ENCODE assay signal across 22 cellular contexts in genomic region chr2:1767939-1768691, GRCh38. TPM values are rescaled to one million over a fixed set of nuclear protein-coding genes. Genes with fewer than 3 reads are reported as not detected.
A peak's percentile ranks its signal among the peaks of the same experiment; 100 is the strongest.
DNase-seq lines count a peak whose midpoint lies in the region; ATAC-seq and TF ChIP-seq lines count a peak whose summit lies in the region.
"Had no signal": no experiment of that assay in that cellular context is flagged by ENCODE, and none has a peak within 500 bp of the region (broad histone marks: within the 10 kb centered on the region; RNA-seq: fewer than 3 reads in every experiment).

No MANE protein-coding gene starts in this region.

- WGBS in suprapubic skin = 94% methylated on average over 23 of the region's 23 CpGs

- H3K4me1 Mint-ChIP-seq in GM23338 = peaks cover 40% of the 10 kb centered on the region
- H3K4me1 Mint-ChIP-seq in naive thymus-derived CD4-positive, alpha-beta T cell = peaks cover 0 to 3% (median 0%) of the 10 kb centered on the region in 7 donors
- H3K4me1 Mint-ChIP-seq: B cell; CD4-positive, CD25-positive, alpha-beta regulatory T cell had no signal

- H3K4me2 ChIP-seq in GM23338 (no peak overlapping the region), OCI-LY3 (ENCODE audit: low read length) (peak overlapping the region; percentile 54), PC-3 (ENCODE audit: low read length) (no peak overlapping the region)
- H3K4me2 ChIP-seq: A549 had no signal

- H3K9me2 ChIP-seq in GM23338 (ENCODE audit: insufficient read depth) = no peaks in the 10 kb centered on the region
- H3K9me2 ChIP-seq in PC-3 (replicated peaks; ENCODE audit: low read length) = no peaks in the 10 kb centered on the region

- TF ChIP-seq CTCF in GM23338 (conservative IDR thresholded peaks at IDR 0.05; ENCODE audit: low read depth in 2 of 2) (0 out of 4 replicates have a peak, but pooled peaks of 1 of the 2 experiments have one; percentile 11), OCI-LY3 (IDR thresholded peaks at IDR 0.05; ENCODE audit: low read depth, low read length) (no peak), lower lobe of right lung (IDR thresholded peaks at IDR 0.05) (no peak), suprapubic skin (IDR thresholded peaks at IDR 0.05) (no peak), PC-3 (conservative IDR thresholded peaks at IDR 0.05; ENCODE audit: low read depth, low read length) (no peak)

- H3K9ac ChIP-seq in OCI-LY3 (ENCODE audit: low read length) = no peak overlapping the region; the same call in 1 of the 2 replicates
- no peak overlapping the region for H3K9ac ChIP-seq in PC-3 (ENCODE audit: low read length)

- DNase-seq in GM23338 (ENCODE audit: low spot score) (no peak), lower lobe of right lung (peak; percentile 29), suprapubic skin (ENCODE audit: low spot score in 2 of 2) (peak; percentile 49 to 71), PC-3 (no peak)
- DNase-seq in naive thymus-derived CD4-positive, alpha-beta T cell = no peak
- DNase-seq: CD4-positive, CD25-positive, alpha-beta regulatory T cell; EL; GF-D8; HCEC 1CT; Kasumi-1; NCI-H1694 treated with DMSO at 0.1 percent for 48 hours; NCI-H2081 treated with DMSO at 0.1 percent for 48 hours; NCI-H2171 treated with DMSO at 0.1 percent for 48 hours; NCI-H524 treated with DMSO at 0.1 percent for 48 hours; OCI-M1; SHP77 treated with DMSO at 0.1 percent for 48 hours; SW 1271 had no signal

- H3K79me2 ChIP-seq in GM23338 (replicated peaks; ENCODE audit: insufficient read depth) = no peaks in the 10 kb centered on the region
- H3K79me2 ChIP-seq in OCI-LY3 (ENCODE audit: low read length) = no peaks in the 10 kb centered on the region
- H3K79me2 ChIP-seq in PC-3 (ENCODE audit: low read length) = no peaks in the 10 kb centered on the region

- no peaks in the 10 kb centered on the region for H4K20me1 ChIP-seq in GM23338 (replicated peaks; ENCODE audit: insufficient read depth)
- no peaks in the 10 kb centered on the region for H4K20me1 ChIP-seq in OCI-LY3 (ENCODE audit: insufficient read depth, low read length)
- no peaks in the 10 kb centered on the region for H4K20me1 ChIP-seq in PC-3 (ENCODE audit: low read length)

- no peak for TF ChIP-seq POLR2A in suprapubic skin (IDR thresholded peaks at IDR 0.05)

- ATAC-seq in GM23338 (no peak), lower lobe of right lung (no peak), PC-3 (no peak), GM21515 (IDR thresholded peaks at IDR 0.05; ENCODE audit: unreplicated experiment) (no peak)
- ATAC-seq in naive thymus-derived CD4-positive, alpha-beta T cell = no peak

- CTCF ChIA-PET in naive thymus-derived CD4-positive, alpha-beta T cell (lab: Charles Lee) = interaction anchor here (0.6 kb wide), 1 partner anchor 466 kb away, joined by 3 read pairs; no protein-coding TSS in a partner anchor
- CTCF ChIA-PET in PC-3 (lab: Charles Lee) = no interaction called here

- no peak for TF ChIP-seq EP300 in suprapubic skin (IDR thresholded peaks at IDR 0.05)

- H3F3A ChIP-seq in GM23338 (replicated peaks; ENCODE audit: low read depth) = no peaks in the 10 kb centered on the region
- H3F3A ChIP-seq in PC-3 (ENCODE audit: low read length, unreplicated experiment) = no peaks in the 10 kb centered on the region

- intact Hi-C loops in lower lobe of right lung (cut with DNase I) (no loop called here), PC-3 (cut with micrococcal nuclease) (loop anchor here (2.0 to 5.0 kb wide), 2 partner anchors 175 to 216 kb away; no protein-coding TSS in a partner anchor)
- intact Hi-C loops in naive thymus-derived CD4-positive, alpha-beta T cell (cut with micrococcal nuclease) = no loop called here

- H3K9me3 ChIP-seq in OCI-LY3 (ENCODE audit: insufficient read depth, low read length) (no peaks in the 10 kb centered on the region), lower lobe of right lung (no peaks in the 10 kb centered on the region), suprapubic skin (no peaks in the 10 kb centered on the region), PC-3 (ENCODE audit: low read length) (no peaks in the 10 kb centered on the region)
- H3K9me3 ChIP-seq in naive thymus-derived CD4-positive, alpha-beta T cell (ENCODE audit: control insufficient read depth in 2 of 3, low read length in 3 of 3) = no peaks in the 10 kb centered on the region
- H3K9me3 ChIP-seq: A549 had no signal

- H2AFZ ChIP-seq in GM23338 (0 out of 2 replicates have a peak overlapping the region, but pooled peaks have one; percentile 83), OCI-LY3 (ENCODE audit: low read depth, low read length) (no peak overlapping the region), PC-3 (ENCODE audit: low read length) (no peak overlapping the region)

- H3K36me3 ChIP-seq in GM23338 (ENCODE audit: insufficient read depth) (no peaks in the 10 kb centered on the region), OCI-LY3 (replicated peaks; ENCODE audit: low read depth, low read length) (no peaks in the 10 kb centered on the region), lower lobe of right lung (no peaks in the 10 kb centered on the region), suprapubic skin (no peaks in the 10 kb centered on the region), PC-3 (ENCODE audit: low read depth, low read length) (no peaks in the 10 kb centered on the region)
- H3K36me3 ChIP-seq in naive thymus-derived CD4-positive, alpha-beta T cell (ENCODE audit: control insufficient read depth in 2 of 3, insufficient read depth in 3 of 3, low read length in 3 of 3) = no peaks in the 10 kb centered on the region

- POLR2A ChIA-PET in naive thymus-derived CD4-positive, alpha-beta T cell (lab: Charles Lee) = no interaction called here
- POLR2A ChIA-PET in PC-3 (lab: Charles Lee; ENCODE audit: unreplicated experiment) = no interaction called here

- no peaks in the 10 kb centered on the region for H3K36me3 Mint-ChIP-seq in GM23338 (ENCODE audit: low read depth)
- H3K36me3 Mint-ChIP-seq in naive thymus-derived CD4-positive, alpha-beta T cell = no peaks in the 10 kb centered on the region
- H3K36me3 Mint-ChIP-seq: CD4-positive, CD25-positive, alpha-beta regulatory T cell had no signal

- H3K27ac ChIP-seq in GM23338 (ENCODE audit: low read depth) (no peak overlapping the region), OCI-LY3 (ENCODE audit: low read length) (peak overlapping the region; percentile 63), lower lobe of right lung (no peak overlapping the region), suprapubic skin (no peak overlapping the region), PC-3 (ENCODE audit: low read length) (no peak overlapping the region)
- H3K27ac ChIP-seq in naive thymus-derived CD4-positive, alpha-beta T cell (ENCODE audit: low read depth, low read length) = no peak overlapping the region
- H3K27ac ChIP-seq: A549, SK-N-MC had no signal

- H3K4me3 Mint-ChIP-seq in GM23338 = no peak overlapping the region; the same call in 2 of the 3 replicates
- no peak overlapping the region for H3K4me3 Mint-ChIP-seq in naive thymus-derived CD4-positive, alpha-beta T cell
- H3K4me3 Mint-ChIP-seq: B cell; CD4-positive, CD25-positive, alpha-beta regulatory T cell had no signal

- H3K27me3 ChIP-seq in GM23338 (ENCODE audit: insufficient read depth) = no peaks in the 10 kb centered on the region
- H3K27me3 ChIP-seq in OCI-LY3 (ENCODE audit: low read depth, low read length) = no peaks in the 10 kb centered on the region
- H3K27me3 ChIP-seq in lower lobe of right lung (ENCODE audit: low read depth) = no peaks in the 10 kb centered on the region
- no peaks in the 10 kb centered on the region for H3K27me3 ChIP-seq in suprapubic skin
- no peaks in the 10 kb centered on the region for H3K27me3 ChIP-seq in naive thymus-derived CD4-positive, alpha-beta T cell (ENCODE audit: control insufficient read depth in 2 of 2, insufficient read depth in 2 of 2, low read length in 2 of 2)
- H3K27me3 ChIP-seq in PC-3 (ENCODE audit: low read length) = no peaks in the 10 kb centered on the region

- no TSS peak for BruUV-seq in PC-3 (replicated peaks; lab: Mats Ljungman, UMichigan)

- H3K4me1 ChIP-seq in GM23338 (ENCODE audit: insufficient read depth) = peaks cover 10% of the 10 kb centered on the region
- peaks cover 36% of the 10 kb centered on the region for H3K4me1 ChIP-seq in OCI-LY3 (ENCODE audit: low read length)
- H3K4me1 ChIP-seq in lower lobe of right lung = no peaks in the 10 kb centered on the region
- no peaks in the 10 kb centered on the region for H3K4me1 ChIP-seq in suprapubic skin
- H3K4me1 ChIP-seq in naive thymus-derived CD4-positive, alpha-beta T cell (ENCODE audit: control insufficient read depth in 2 of 2, insufficient read depth in 2 of 2, low read length in 2 of 2) = no peaks in the 10 kb centered on the region
- no peaks in the 10 kb centered on the region; the same call in 1 of the 2 replicates for H3K4me1 ChIP-seq in PC-3 (ENCODE audit: insufficient read depth, low read length)
- H3K4me1 ChIP-seq: A549 had no signal

- H3K27me3 Mint-ChIP-seq in GM23338 (ENCODE audit: insufficient read depth, low read depth, poor library complexity) = peaks cover 7% of the 10 kb centered on the region
- peaks cover 0 to 23% (median 4%) of the 10 kb centered on the region in 5 donors for H3K27me3 Mint-ChIP-seq in naive thymus-derived CD4-positive, alpha-beta T cell
- H3K27me3 Mint-ChIP-seq: CD4-positive, CD25-positive, alpha-beta regulatory T cell had no signal

- H3K27ac Mint-ChIP-seq in GM23338 = no peak overlapping the region
- no peak overlapping the region for H3K27ac Mint-ChIP-seq in naive thymus-derived CD4-positive, alpha-beta T cell
- H3K27ac Mint-ChIP-seq: B cell; CD4-positive, CD25-positive, alpha-beta regulatory T cell had no signal

- H3K9me3 Mint-ChIP-seq in GM23338 = peaks cover 9% of the 10 kb centered on the region; the same call in 1 of the 3 replicates
- peaks cover 0 to 13% (median 2%) of the 10 kb centered on the region in 11 donors for H3K9me3 Mint-ChIP-seq in naive thymus-derived CD4-positive, alpha-beta T cell

- H3K4me3 ChIP-seq in GM23338 = no peak overlapping the region
- peak overlapping the region; percentile 47 for H3K4me3 ChIP-seq in OCI-LY3 (ENCODE audit: low read length)
- H3K4me3 ChIP-seq in lower lobe of right lung = no peak overlapping the region
- no peak overlapping the region for H3K4me3 ChIP-seq in suprapubic skin
- no peak overlapping the region for H3K4me3 ChIP-seq in naive thymus-derived CD4-positive, alpha-beta T cell (ENCODE audit: low read length)
- no peak overlapping the region for H3K4me3 ChIP-seq in PC-3 (ENCODE audit: low read length)
- H3K4me3 ChIP-seq: A549, SK-N-MC had no signal

TF ChIP-seq in GM23338, 12 proteins besides CTCF, POLR2A, EP300 and RAD21 (continues in another document):
- no peak for TF ChIP-seq EZH2phosphoT487 (IDR thresholded peaks at IDR 0.05; ENCODE audit: unreplicated experiment)

RNA-seq across cellular contexts. Expression of gene PXDN, which starts 23.8 kb away (rescaled TPM):
- 216 and 225 TPM in 2 replicates for total RNA-seq in GM23338 (2014; rRNA removed; shearing (Covaris generic))
- 38.5 and 42.2 TPM in 2 replicates for polyA plus RNA-seq in GM23338 (2016; fragmentation: Nextera tagmentation; extraction: Ambion mirVana)
- 36.3 TPM for total RNA-seq in lower lobe of right lung
- 1 to 10 TPM; 7.0 to 9.5 (median 9.4) TPM for total RNA-seq in suprapubic skin
- 1 to 10 TPM in 1 of 5 experiments, under 1 TPM in 1, not detected in 3; 0.47 to 3.1 TPM for total RNA-seq in naive thymus-derived CD4-positive, alpha-beta T cell
- polyA plus RNA-seq in naive thymus-derived CD4-positive, alpha-beta T cell = 1 to 10 TPM in 1 of 2 donors, under 1 TPM in 1; 0.74 to 1.3 TPM
- 125 and 155 TPM in 2 replicates for total RNA-seq in PC-3 (2014; rRNA removed)
- polyA plus RNA-seq: CD4-positive, CD25-positive, alpha-beta regulatory T cell had no signal

Comparison
In these comparisons a context has a peak if more than half of its experiments do, and no peak if none do; other contexts are left out.
1. DNase-seq: peak in lower lobe of right lung (single experiment) and suprapubic skin (2 of 2); none in GM23338 (single experiment), naive thymus-derived CD4-positive, alpha-beta T cell (0 of 9) and PC-3 (single experiment).